ENCODE assay signal across 22 cellular contexts in the genomic region with DNA sequence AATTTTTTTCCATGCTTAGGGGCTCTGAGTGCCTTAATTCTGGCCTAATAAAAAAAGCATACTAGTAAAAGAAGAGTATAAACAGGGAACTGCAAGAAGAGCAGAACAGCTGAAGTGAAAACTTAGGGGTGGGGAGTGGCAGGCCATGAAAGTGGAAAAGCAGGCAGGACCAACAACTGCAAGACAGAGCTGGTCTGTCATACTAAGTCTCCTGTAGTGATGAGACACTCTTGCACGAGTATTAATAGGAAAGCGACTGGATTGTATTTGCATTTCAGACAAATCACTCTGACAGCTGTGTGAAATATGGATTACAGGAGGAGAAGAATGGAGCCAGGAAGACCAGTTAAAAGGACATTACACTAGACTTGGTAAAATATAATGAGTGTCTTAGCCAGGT.
"Had no signal": no experiment of that assay in that cellular context is flagged by ENCODE, and none has a peak within 500 bp of the region (broad histone marks: within the 10 kb centered on the region; RNA-seq: fewer than 3 reads in every experiment).

No MANE protein-coding gene starts in this region.

- H3K9me3 ChIP-seq: body of pancreas, breast epithelium, SJSA1, SK-N-SH had no signal

- DNase-seq: activated CD4-positive, alpha-beta T cell treated with anti-CD3 and anti-CD28 coated beads, Interleukin-2, amount 10 ng/mL, durations not matched to agents 24 days and 14 days; activated CD4-positive, alpha-beta T cell treated with anti-CD3 and anti-CD28 coated beads, Interleukin-2, amount 50 U/mL, for 4 hours; activated CD8-positive, alpha-beta T cell treated with anti-CD3 and anti-CD28 coated beads for 36 hours; activated gamma-delta T cell; activated naive CD4-positive, alpha-beta T cell treated with Interleukin-2 at 50 U/mL for 16 hours; activated naive CD8-positive, alpha-beta T cell treated with anti-CD3 and anti-CD28 coated beads, Interleukin-2, amount 10 ng/mL, durations not matched to agents 7 days and 5 days; activated T-cell treated with anti-CD3 and anti-CD28 coated beads, Interleukin-2, amount 50 U/mL, for 1 hour; activated T-cell treated with anti-CD3 and anti-CD28 coated beads, Interleukin-2, amount 50 U/mL, for 72 hours; body of pancreas; MM.1S; MV-4-11; NCI-H1092; NCI-H1436 treated with DMSO at 0.1 percent for 48 hours; NCI-H1694 treated with DMSO at 0.1 percent for 48 hours; NCI-H2029; NCI-H510A; SHP77; SK-N-SH had no signal

- H3K27me3 ChIP-seq: body of pancreas, breast epithelium, SJSA1 had no signal

- H3K9ac ChIP-seq: KMS-11, SK-N-SH had no signal

- H3K36me3 ChIP-seq: breast epithelium, SJSA1 had no signal

- H3K4me2 ChIP-seq: KMS-11, SK-N-SH had no signal

- H3K4me1 ChIP-seq: body of pancreas, breast epithelium, SJSA1 had no signal

- H3K4me3 ChIP-seq: body of pancreas, breast epithelium, SJSA1 had no signal

- ATAC-seq: activated CD8-positive, alpha-beta T cell treated with anti-CD3 and anti-CD28 coated beads for 36 hours; activated T-cell treated with anti-CD3 and anti-CD28 coated beads, Interleukin-2, amount 50 U/mL, for 72 hours; body of pancreas; Panc1 had no signal

- H3K27ac ChIP-seq: body of pancreas, breast epithelium, KMS-11, SJSA1 had no signal
